In genomic region chr5:81422671-81423070, GRCh38 we compare ENCODE assay signal across 13 cellular contexts. TPM values are rescaled to one million over a fixed set of nuclear protein-coding genes. Genes with fewer than 3 reads are reported as not detected.
A peak's percentile ranks its signal among the peaks of the same experiment; 100 is the strongest.
DNase-seq lines count a peak whose midpoint lies in the region; ATAC-seq, FAIRE-seq and TF ChIP-seq lines count a peak whose summit lies in the region.
"Had no signal": no experiment of that assay in that cellular context is flagged by ENCODE, and none has a peak within 500 bp of the region (broad histone marks: within the 10 kb centered on the region; RNA-seq: fewer than 3 reads in every experiment).

No MANE protein-coding gene starts in this region.

- peaks cover 0 to 43% (median 14%) of the 10 kb centered on the region in 4 donors for H3K4me1 ChIP-seq in tibial nerve
- H3K4me1 ChIP-seq in GM23338 (ENCODE audit: insufficient read depth): peaks cover 11% of the 10 kb centered on the region; the same call in 1 of the 2 replicates

- H3K27me3 Mint-ChIP-seq in mesothelial cell of epicardium (ENCODE audit: low read depth): no peaks in the 10 kb centered on the region
- H3K27me3 Mint-ChIP-seq in GM23338 (ENCODE audit: insufficient read depth, low read depth, poor library complexity): peaks cover 3% of the 10 kb centered on the region

- H3K27ac ChIP-seq in tibial nerve: peak overlapping the region in 1 of 4 donors; percentile 59
- no peak overlapping the region for H3K27ac ChIP-seq in GM23338 (ENCODE audit: low read depth)
- H3K27ac ChIP-seq: sigmoid colon, upper lobe of left lung had no signal

- H3K27ac Mint-ChIP-seq in mesothelial cell of epicardium: peak overlapping the region; percentile 32
- H3K27ac Mint-ChIP-seq in GM23338: no peak overlapping the region

- no peak overlapping the region for H2AFZ ChIP-seq in GM23338

- H3K27me3 ChIP-seq in bronchial epithelial cell (ENCODE audit: control insufficient read depth, insufficient read depth, low read length) (no peaks in the 10 kb centered on the region), tibial nerve (no peaks in the 10 kb centered on the region), GM23338 (ENCODE audit: insufficient read depth) (no peaks in the 10 kb centered on the region)
- H3K27me3 ChIP-seq: sigmoid colon, upper lobe of left lung had no signal

- no peak for TF ChIP-seq POLR2A in tibial nerve (IDR thresholded peaks at IDR 0.05)

- no peak overlapping the region for H3K4me2 ChIP-seq in GM23338

- H3K4me3 Mint-ChIP-seq in mesothelial cell of epicardium: no peak overlapping the region
- H3K4me3 Mint-ChIP-seq in GM23338: no peak overlapping the region

- no peaks in the 10 kb centered on the region for H3K9me2 ChIP-seq in GM23338 (ENCODE audit: insufficient read depth)

- H4K20me1 ChIP-seq in GM23338 (replicated peaks; ENCODE audit: insufficient read depth): no peaks in the 10 kb centered on the region

- no peaks in the 10 kb centered on the region for H3F3A ChIP-seq in GM23338 (replicated peaks; ENCODE audit: low read depth)

- TF ChIP-seq CTCF in bronchial epithelial cell (IDR thresholded peaks at IDR 0.05; ENCODE audit: insufficient read depth, low read length, severe bottlenecking): no peak
- TF ChIP-seq CTCF in mesothelial cell of epicardium (IDR thresholded peaks at IDR 0.05; ENCODE audit: unreplicated experiment): no peak
- TF ChIP-seq CTCF in tibial nerve (IDR thresholded peaks at IDR 0.05): no peak
- TF ChIP-seq CTCF in GM23338 (conservative IDR thresholded peaks at IDR 0.05; ENCODE audit: low read depth in 2 of 2): no peak

- H3K36me3 ChIP-seq in bronchial epithelial cell (ENCODE audit: control insufficient read depth, insufficient read depth, low read length): no peaks in the 10 kb centered on the region
- H3K36me3 ChIP-seq in tibial nerve: peaks cover 0 to 28% (median 0%) of the 10 kb centered on the region in 3 donors
- no peaks in the 10 kb centered on the region for H3K36me3 ChIP-seq in GM23338 (ENCODE audit: insufficient read depth)

- H3K9me3 Mint-ChIP-seq in mesothelial cell of epicardium: no peaks in the 10 kb centered on the region
- H3K9me3 Mint-ChIP-seq in GM23338: no peaks in the 10 kb centered on the region

- DNase-seq in AG20443 (ENCODE audit: low spot score): peak; percentile 13
- DNase-seq in HuH-7.5 (ENCODE audit: low spot score): peak; percentile 40
- peak; percentile 82 for DNase-seq in bronchial epithelial cell (ENCODE audit: low read depth)
- no peak for DNase-seq in mesothelial cell of epicardium (ENCODE audit: low spot score in 2 of 2, unreplicated experiment in 2 of 2)
- no peak for DNase-seq in tibial nerve (ENCODE audit: low spot score in 2 of 2)
- no peak for DNase-seq in D341Med (ENCODE audit: low spot score)
- DNase-seq in NCI-H446 treated with DMSO at 0.1 percent for 48 hours (lab: John Stamatoyannopoulos, UW): no peak
- DNase-seq in GM23338 (ENCODE audit: low spot score): no peak
- DNase-seq: activated CD4-positive, alpha-beta T cell treated with anti-CD3 and anti-CD28 coated beads, Interleukin-2, amount 50 U/mL, for 4 hours; NCI-H510A; sigmoid colon; upper lobe of left lung had no signal

- H3K4me1 Mint-ChIP-seq in mesothelial cell of epicardium: peaks cover 15% of the 10 kb centered on the region
- H3K4me1 Mint-ChIP-seq in GM23338: peaks cover 17% of the 10 kb centered on the region

- no peak for TF ChIP-seq EP300 in tibial nerve (IDR thresholded peaks at IDR 0.05)

- H3K36me3 Mint-ChIP-seq in mesothelial cell of epicardium (peaks cover 5% of the 10 kb centered on the region), GM23338 (ENCODE audit: low read depth) (no peaks in the 10 kb centered on the region)

- no peaks in the 10 kb centered on the region for H3K9me3 ChIP-seq in tibial nerve
- H3K9me3 ChIP-seq: sigmoid colon, upper lobe of left lung had no signal

- ATAC-seq in GM23338: no peak
- ATAC-seq: GM12878 had no signal

- no peak for FAIRE-seq in bronchial epithelial cell (lab: Jason Lieb, UNC)
- FAIRE-seq: GM12878 had no signal

- no peaks in the 10 kb centered on the region for H3K79me2 ChIP-seq in GM23338 (replicated peaks; ENCODE audit: insufficient read depth)

- 30 to 38% methylated on average over 2 of the region's 2 CpGs for WGBS in tibial nerve, 2 donors

- H3K4me3 ChIP-seq in bronchial epithelial cell (ENCODE audit: low read depth, low read length) (no peak overlapping the region), tibial nerve (no peak overlapping the region), GM23338 (no peak overlapping the region)
- H3K4me3 ChIP-seq: GM12878, sigmoid colon, upper lobe of left lung had no signal

TF ChIP-seq in GM23338, 12 proteins besides CTCF, POLR2A, EP300 and RAD21 (continues in another document):
- no peak for TF ChIP-seq ZNF462 (CRISPR knock-in tag; IDR thresholded peaks at IDR 0.05)
- no peak for TF ChIP-seq ZNF331 (CRISPR knock-in tag; IDR thresholded peaks at IDR 0.05; ENCODE audit: low read depth)
- TF ChIP-seq ZNF114 (CRISPR knock-in tag; IDR thresholded peaks at IDR 0.05): no peak
- no peak for TF ChIP-seq EZH2 (IDR thresholded peaks at IDR 0.05; ENCODE audit: low read depth, unreplicated experiment)

RNA-seq across cellular contexts. Expression of gene ACOT12, which starts 28.7 kb away (rescaled TPM):
- total RNA-seq in bronchial epithelial cell: not detected in 2 replicates
- total RNA-seq in mesothelial cell of epicardium: not detected in 3 replicates
- 1 to 10 TPM in 1 of 4 donors, not detected in 3; 1.7 TPM for total RNA-seq in tibial nerve
- total RNA-seq in GM23338 (2014; rRNA removed; shearing (Covaris generic)): 1.4 TPM in 1 of 2 replicates, not detected in the other
- 0.15 and 0.54 TPM in 2 replicates for polyA plus RNA-seq in GM23338 (2016; fragmentation: Nextera tagmentation; extraction: Ambion mirVana)
- total RNA-seq: GM12878, upper lobe of left lung had no signal

Comparison
In these comparisons a context has a peak if more than half of its experiments do, and no peak if none do; other contexts are left out.
1. DNase-seq: peak in AG20443 (single experiment), HuH-7.5 (single experiment) and bronchial epithelial cell (single experiment); none in mesothelial cell of epicardium (0 of 2), tibial nerve (0 of 2), D341Med (single experiment), NCI-H446 treated with DMSO at 0.1 percent for 48 hours (single experiment) and GM23338 (single experiment).